8 cellular contexts compared by ENCODE assay signal in the genomic region with DNA sequence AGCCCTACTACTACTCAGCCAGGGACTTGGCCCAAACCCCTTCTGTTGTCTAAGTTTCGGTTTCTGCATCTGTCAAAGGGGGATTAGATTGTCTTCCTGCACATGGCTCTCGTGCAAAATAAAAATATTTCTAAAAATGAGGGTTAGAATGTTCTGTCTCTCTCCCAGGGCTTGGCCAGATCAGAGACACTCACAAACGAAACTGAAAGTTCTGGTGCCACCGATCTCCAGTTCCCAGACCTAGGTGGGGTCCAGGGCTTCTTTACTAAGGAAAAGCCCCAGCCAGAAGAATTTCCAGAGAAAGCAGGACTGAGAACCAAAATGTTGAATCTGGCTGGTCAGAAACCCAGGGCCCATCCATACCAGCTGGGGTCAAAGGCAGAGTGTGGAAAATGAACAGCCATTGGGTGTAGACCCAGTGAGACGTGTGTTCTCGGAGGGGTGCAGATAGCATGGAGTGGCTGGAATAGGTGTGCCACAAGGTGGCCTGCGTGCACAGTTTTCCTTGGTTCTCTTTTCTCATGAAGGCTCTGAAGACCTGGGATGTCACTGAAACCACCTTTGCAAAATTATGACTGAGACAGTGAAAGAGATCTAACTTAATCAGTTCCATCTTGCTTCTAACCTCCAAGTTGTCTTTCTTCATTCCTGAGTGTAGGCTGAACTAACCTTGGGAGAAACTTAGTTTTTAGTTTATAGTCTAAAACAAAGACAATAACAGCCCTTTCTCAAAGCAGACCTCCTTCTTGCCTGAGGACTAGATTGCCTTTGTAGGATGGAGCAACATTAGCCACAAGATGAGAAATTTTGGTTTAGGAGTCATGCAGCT. TPM values are rescaled to one million over a fixed set of nuclear protein-coding genes. Genes with fewer than 3 reads are reported as not detected.
A peak's percentile ranks its signal among the peaks of the same experiment; 100 is the strongest.
DNase-seq lines count a peak whose midpoint lies in the region; TF ChIP-seq lines count a peak whose summit lies in the region.

No MANE protein-coding gene starts in this region.

- no peaks in the 10 kb centered on the region for H3K27me3 ChIP-seq in SJSA1 (replicated peaks)

- H3K27me3 Mint-ChIP-seq in activated naive CD4-positive, alpha-beta T cell treated with anti-CD3 and anti-CD28 coated beads, Interleukin-2, amount 10 ng/mL, durations not matched to agents 7 days and 5 days = no peaks in the 10 kb centered on the region
- H3K27me3 Mint-ChIP-seq in type B pancreatic cell = no peaks in the 10 kb centered on the region

- peak; percentile 52 for DNase-seq in activated naive CD4-positive, alpha-beta T cell treated with anti-CD3 and anti-CD28 coated beads, Interleukin-2, amount 10 ng/mL, durations not matched to agents 7 days and 5 days
- DNase-seq in activated naive CD4-positive, alpha-beta T cell treated with Interleukin-2 at 50 U/mL for 16 hours = no peak
- DNase-seq in SJSA1 (ENCODE audit: low read depth in 1 of 2, low spot score in 2 of 2) = peak in 1 of 2 experiments; percentile 40
- peak in 1 of 2 donors; percentile 34 for DNase-seq in foreskin fibroblast
- no peak for DNase-seq in type B pancreatic cell (ENCODE audit: extremely low spot score, unreplicated experiment)
- DNase-seq in foreskin melanocyte = no peak
- no peak for DNase-seq in 8988T
- DNase-seq in NCI-H2227 treated with DMSO at 0.1 percent for 48 hours (lab: John Stamatoyannopoulos, UW) = no peak

- H3K36me3 Mint-ChIP-seq in activated naive CD4-positive, alpha-beta T cell treated with anti-CD3 and anti-CD28 coated beads, Interleukin-2, amount 10 ng/mL, durations not matched to agents 7 days and 5 days = no peaks in the 10 kb centered on the region
- no peaks in the 10 kb centered on the region for H3K36me3 Mint-ChIP-seq in type B pancreatic cell

- H3K4me3 ChIP-seq in SJSA1 (peak overlapping the region; percentile 18), foreskin fibroblast (ENCODE audit: low read depth in 1 of 2, low read length in 2 of 2) (peak overlapping the region; percentile 20 to 42)

- H3K4me1 Mint-ChIP-seq in activated naive CD4-positive, alpha-beta T cell treated with anti-CD3 and anti-CD28 coated beads, Interleukin-2, amount 10 ng/mL, durations not matched to agents 7 days and 5 days = peaks cover 53% of the 10 kb centered on the region
- H3K4me1 Mint-ChIP-seq in type B pancreatic cell (ENCODE audit: unreplicated experiment) = peaks cover 7% of the 10 kb centered on the region

- peak overlapping the region; percentile 89 for H3K27ac Mint-ChIP-seq in activated naive CD4-positive, alpha-beta T cell treated with anti-CD3 and anti-CD28 coated beads, Interleukin-2, amount 10 ng/mL, durations not matched to agents 7 days and 5 days
- H3K27ac Mint-ChIP-seq in type B pancreatic cell = peak overlapping the region; percentile 25

- H3K4me1 ChIP-seq in SJSA1 (replicated peaks) = peaks cover 10% of the 10 kb centered on the region

- H3K27ac ChIP-seq in SJSA1 = no peak overlapping the region

- no peaks in the 10 kb centered on the region; the same call in 1 of the 2 replicates for H3K9me3 ChIP-seq in SJSA1 (replicated peaks)

- TF ChIP-seq CTCF in foreskin fibroblast (IDR thresholded peaks at IDR 0.05; ENCODE audit: low read depth, low read length) (no peak), type B pancreatic cell (conservative IDR thresholded peaks at IDR 0.05) (no peak)

- CTCF ChIA-PET in activated naive CD4-positive, alpha-beta T cell treated with anti-CD3 and anti-CD28 coated beads, Interleukin-2, amount 10 ng/mL, durations not matched to agents 7 days and 5 days (lab: Charles Lee) = no interaction called here

- H3K4me3 Mint-ChIP-seq in activated naive CD4-positive, alpha-beta T cell treated with anti-CD3 and anti-CD28 coated beads, Interleukin-2, amount 10 ng/mL, durations not matched to agents 7 days and 5 days = peak overlapping the region; percentile 70
- peak overlapping the region; percentile 17 for H3K4me3 Mint-ChIP-seq in type B pancreatic cell

- no peaks in the 10 kb centered on the region for H3K36me3 ChIP-seq in SJSA1

- H3K9me3 Mint-ChIP-seq in activated naive CD4-positive, alpha-beta T cell treated with anti-CD3 and anti-CD28 coated beads, Interleukin-2, amount 10 ng/mL, durations not matched to agents 7 days and 5 days = no peaks in the 10 kb centered on the region
- no peaks in the 10 kb centered on the region for H3K9me3 Mint-ChIP-seq in type B pancreatic cell

RNA-seq across cellular contexts. Expression of gene SLC23A1, which starts 2.2 kb away (rescaled TPM):
- not detected in 2 replicates for total RNA-seq in SJSA1 (2014; rRNA removed; shearing (Covaris generic))
- total RNA-seq in type B pancreatic cell (ENCODE audit: low replicate concordance) = 1.6 and 2.1 TPM in 2 replicates

RNA-seq across cellular contexts. Expression of gene MZB1, which starts 4.4 kb away (rescaled TPM):
- not detected in 2 replicates for total RNA-seq in SJSA1 (2014; rRNA removed; shearing (Covaris generic))
- total RNA-seq in type B pancreatic cell (ENCODE audit: low replicate concordance) = 0.22 TPM in 1 of 2 replicates, not detected in the other

RNA-seq across cellular contexts. Expression of gene PROB1, which starts 9.6 kb away (rescaled TPM):
- total RNA-seq in SJSA1 (2014; rRNA removed; shearing (Covaris generic)) = 0.25 and 0.58 TPM in 2 replicates
- 0.69 and 1.3 TPM in 2 replicates for total RNA-seq in type B pancreatic cell (ENCODE audit: low replicate concordance)

RNA-seq across cellular contexts. Expression of gene SPATA24, which starts 18.6 kb away (rescaled TPM):
- 4.0 and 8.5 TPM in 2 replicates for total RNA-seq in SJSA1 (2014; rRNA removed; shearing (Covaris generic))
- total RNA-seq in type B pancreatic cell (ENCODE audit: low replicate concordance) = 4.9 and 7.1 TPM in 2 replicates

RNA-seq across cellular contexts. Expression of gene PAIP2, which starts 43.6 kb away (rescaled TPM):
- total RNA-seq in SJSA1 (2014; rRNA removed; shearing (Covaris generic)) = 107 and 119 TPM in 2 replicates
- total RNA-seq in type B pancreatic cell (ENCODE audit: low replicate concordance) = 51.7 and 87.7 TPM in 2 replicates
